ENCODE assay signal across 16 cellular contexts in the genomic region with DNA sequence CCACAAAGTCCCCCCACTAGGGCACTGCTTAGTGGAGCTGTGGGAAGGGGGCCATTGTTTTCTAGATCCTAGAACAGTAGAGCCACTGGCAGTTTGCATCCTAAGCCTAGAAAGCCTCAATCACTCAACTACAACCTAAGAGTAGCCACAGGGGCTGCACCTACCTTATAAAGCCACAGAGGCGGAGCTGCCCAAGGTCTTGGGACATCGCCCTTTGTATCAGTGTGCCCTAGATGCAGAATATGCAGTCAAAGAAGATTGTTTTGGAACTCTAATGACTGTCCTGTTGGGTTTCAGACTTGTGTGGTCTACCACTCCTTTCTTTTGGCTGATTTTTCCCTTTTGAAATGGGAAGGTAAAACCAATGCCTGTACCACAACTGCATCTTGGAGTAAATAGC. TPM values are rescaled to one million over a fixed set of nuclear protein-coding genes. Genes with fewer than 3 reads are reported as not detected.
DNase-seq lines count a peak whose midpoint lies in the region; ATAC-seq, FAIRE-seq and TF ChIP-seq lines count a peak whose summit lies in the region.
"Had no signal": no experiment of that assay in that cellular context is flagged by ENCODE, and none has a peak within 500 bp of the region (broad histone marks: within the 10 kb centered on the region; RNA-seq: fewer than 3 reads in every experiment).

No MANE protein-coding gene starts in this region.

- no peaks in the 10 kb centered on the region for H3K27me3 Mint-ChIP-seq in WTC11 (ENCODE audit: low read depth)
- H3K27me3 Mint-ChIP-seq in stimulated activated naive CD8-positive, alpha-beta T cell treated with anti-CD3 and anti-CD28 coated beads, Interleukin-15, amount 100 ng/mL, for 72 hours: no peaks in the 10 kb centered on the region
- H3K27me3 Mint-ChIP-seq in CD8-positive, alpha-beta T cell (ENCODE audit: low read depth): no peaks in the 10 kb centered on the region
- H3K27me3 Mint-ChIP-seq: CD8-positive, alpha-beta memory T cell had no signal

- peak overlapping the region; percentile 23; the same call in 1 of the 2 replicates for H3K4me2 ChIP-seq in HepG2 (ENCODE audit: low read depth, low read length)

- no TSS peak for BruUV-seq in HepG2 (replicated peaks; lab: Mats Ljungman, UMichigan)

- in situ Hi-C loops in HepG2 (cut with HindIII; ENCODE audit: extremely low pct_ligation_motif_present, low pct_unique_long_range_greater_than_20kb): no loop called here

- peaks cover 8% of the 10 kb centered on the region for H3K9me3 Mint-ChIP-seq in WTC11
- peaks cover 5 to 7% of the 10 kb centered on the region in 2 donors for H3K9me3 Mint-ChIP-seq in stimulated activated naive CD8-positive, alpha-beta T cell treated with anti-CD3 and anti-CD28 coated beads, Interleukin-15, amount 100 ng/mL, for 72 hours
- no peaks in the 10 kb centered on the region for H3K9me3 Mint-ChIP-seq in CD8-positive, alpha-beta T cell
- H3K9me3 Mint-ChIP-seq: CD8-positive, alpha-beta memory T cell had no signal

- TF ChIP-seq EP300 in HepG2 (IDR thresholded peaks at IDR 0.05; ENCODE audit: low read depth in 2 of 2, low read length in 2 of 2) (no peak), HepG2 (CRISPR knock-in tag; IDR thresholded peaks at IDR 0.05; ENCODE audit: borderline replicate concordance) (no peak)

- TF ChIP-seq POLR2A in HepG2 (IDR thresholded peaks at IDR 0.05; ENCODE audit: insufficient read depth in 1 of 2, low read depth in 2 of 2, low read length in 2 of 2): no peak
- TF ChIP-seq POLR2A in right lobe of liver (IDR thresholded peaks at IDR 0.05): no peak

- H3K4me3 ChIP-seq in HepG2 (replicated peaks in 1 of 3; ENCODE audit: insufficient read depth in 1 of 3, low read depth in 2 of 3, low read length in 3 of 3): no peak overlapping the region
- no peak overlapping the region for H3K4me3 ChIP-seq in right lobe of liver
- H3K4me3 ChIP-seq in lower lobe of right lung: no peak overlapping the region
- H3K4me3 ChIP-seq in CD8-positive, alpha-beta T cell (ENCODE audit: low read depth, low read length): no peak overlapping the region

- no peak for FAIRE-seq in HepG2 (lab: Jason Lieb, UNC)
- FAIRE-seq: GM19239, H54 had no signal

- H3K9ac ChIP-seq in HepG2 (ENCODE audit: insufficient read depth, low read depth, low read length): no peak overlapping the region

- CTCF ChIA-PET in HepG2 (lab: Yijun Ruan, JAX; ENCODE audit: low intra/inter-chr PET ratio, low total read pairs): no interaction called here
- CTCF ChIA-PET in WTC11 (lab: Charles Lee): no interaction called here
- CTCF ChIA-PET in CD8-positive, alpha-beta T cell (lab: Charles Lee): no interaction called here

- peak; percentile 22 for ATAC-seq in HepG2
- ATAC-seq in right lobe of liver: no peak
- peak; percentile 16 for ATAC-seq in WTC11
- ATAC-seq in lower lobe of right lung: peak; percentile 22 to 32
- ATAC-seq in stimulated activated naive CD8-positive, alpha-beta T cell treated with anti-CD3 and anti-CD28 coated beads, Interleukin-15, amount 100 ng/mL, for 72 hours: peak; percentile 57
- no peak for ATAC-seq in GM18502 (IDR thresholded peaks at IDR 0.05; ENCODE audit: poor library complexity, unreplicated experiment)
- ATAC-seq in CD8-positive, alpha-beta T cell: no peak

- no peak overlapping the region for H3K4me3 Mint-ChIP-seq in WTC11
- H3K4me3 Mint-ChIP-seq in stimulated activated naive CD8-positive, alpha-beta T cell treated with anti-CD3 and anti-CD28 coated beads, Interleukin-15, amount 100 ng/mL, for 72 hours: no peak overlapping the region
- H3K4me3 Mint-ChIP-seq in CD8-positive, alpha-beta T cell: no peak overlapping the region
- H3K4me3 Mint-ChIP-seq: CD14-positive monocyte had no signal

- DNase-seq in HepG2 (ENCODE audit: low spot score): no peak
- DNase-seq in right lobe of liver: no peak
- DNase-seq in WTC11 (ENCODE audit: low spot score): no peak
- no peak for DNase-seq in lower lobe of right lung
- DNase-seq in stimulated activated naive CD8-positive, alpha-beta T cell treated with anti-CD3 and anti-CD28 coated beads, Interleukin-15, amount 100 ng/mL, for 72 hours: no peak
- DNase-seq in CD8-positive, alpha-beta T cell: no peak
- no peak for DNase-seq in foreskin melanocyte
- DNase-seq: CD8-positive, alpha-beta memory T cell; GF-D8 had no signal

- intact Hi-C loops in HepG2 (cut with micrococcal nuclease; ENCODE audit: unreplicated experiment) (loop anchor here (2.0 to 10.0 kb wide), 4 partner anchors 16 to 294 kb away; a partner anchor contains a TSS), right lobe of liver (cut with DNase I) (no loop called here), lower lobe of right lung (cut with DNase I) (no loop called here)
- intact Hi-C loops in CD8-positive, alpha-beta T cell (cut with DNase I, micrococcal nuclease): no loop called here

- H3K9me3 ChIP-seq in HepG2 (ENCODE audit: low read length): no peaks in the 10 kb centered on the region
- H3K9me3 ChIP-seq in right lobe of liver: no peaks in the 10 kb centered on the region
- no peaks in the 10 kb centered on the region for H3K9me3 ChIP-seq in lower lobe of right lung
- H3K9me3 ChIP-seq in CD8-positive, alpha-beta T cell (ENCODE audit: low read length): no peaks in the 10 kb centered on the region
- H3K9me3 ChIP-seq: Caco-2 had no signal

- H3K27ac Mint-ChIP-seq in WTC11: no peak overlapping the region
- no peak overlapping the region for H3K27ac Mint-ChIP-seq in stimulated activated naive CD8-positive, alpha-beta T cell treated with anti-CD3 and anti-CD28 coated beads, Interleukin-15, amount 100 ng/mL, for 72 hours
- H3K27ac Mint-ChIP-seq in CD8-positive, alpha-beta T cell: no peak overlapping the region

- H3K27me3 ChIP-seq in HepG2 (ENCODE audit: control insufficient read depth in 1 of 2, insufficient read depth in 2 of 2, low read length in 2 of 2) (no peaks in the 10 kb centered on the region), right lobe of liver (no peaks in the 10 kb centered on the region), lower lobe of right lung (ENCODE audit: low read depth) (no peaks in the 10 kb centered on the region)
- no peaks in the 10 kb centered on the region for H3K27me3 ChIP-seq in CD8-positive, alpha-beta T cell (ENCODE audit: insufficient read depth, low read length)

- peaks cover 73% of the 10 kb centered on the region for H3K4me1 ChIP-seq in HepG2 (ENCODE audit: insufficient read depth, low read length)
- H3K4me1 ChIP-seq in right lobe of liver: peaks cover 0 to 10% (median 2%) of the 10 kb centered on the region in 4 donors
- peaks cover 5% of the 10 kb centered on the region for H3K4me1 ChIP-seq in lower lobe of right lung
- peaks cover 4% of the 10 kb centered on the region for H3K4me1 ChIP-seq in CD8-positive, alpha-beta T cell (ENCODE audit: insufficient read depth, low read length)

- peaks cover 3% of the 10 kb centered on the region for H4K20me1 ChIP-seq in HepG2 (ENCODE audit: insufficient read depth, low read length)

- no peak for TF ChIP-seq RAD21 in HepG2 (CRISPR knock-in tag; IDR thresholded peaks at IDR 0.05)

- H3K4me1 Mint-ChIP-seq in WTC11: peaks cover 29% of the 10 kb centered on the region
- peaks cover 31% of the 10 kb centered on the region for H3K4me1 Mint-ChIP-seq in stimulated activated naive CD8-positive, alpha-beta T cell treated with anti-CD3 and anti-CD28 coated beads, Interleukin-15, amount 100 ng/mL, for 72 hours
- peaks cover 61% of the 10 kb centered on the region for H3K4me1 Mint-ChIP-seq in CD8-positive, alpha-beta T cell (ENCODE audit: low read depth)
- H3K4me1 Mint-ChIP-seq: CD14-positive monocyte had no signal

- H3K27ac ChIP-seq in HepG2 (ENCODE audit: extremely low read length, insufficient read depth, low read length) (peak overlapping the region; percentile 56), right lobe of liver (no peak overlapping the region), lower lobe of right lung (no peak overlapping the region)
- no peak overlapping the region for H3K27ac ChIP-seq in CD8-positive, alpha-beta T cell (ENCODE audit: low read depth, low read length)
- H3K27ac ChIP-seq: 22Rv1, HL-60 had no signal

- H2AFZ ChIP-seq in HepG2 (ENCODE audit: low read length): no peak overlapping the region

- H3K36me3 Mint-ChIP-seq in WTC11: peaks cover 4% of the 10 kb centered on the region
- peaks cover 57% of the 10 kb centered on the region for H3K36me3 Mint-ChIP-seq in CD8-positive, alpha-beta T cell

- peaks cover 23% of the 10 kb centered on the region for H3K79me2 ChIP-seq in HepG2 (ENCODE audit: insufficient read depth, low read length)

- WGBS in HepG2 (ENCODE audit: low lambda C conversion rate): 100% methylated on average over 2 of the region's 2 CpGs
- WGBS in right lobe of liver (ENCODE audit: insufficient coverage, low coverage, low lambda C conversion rate, missing lambda C conversion rate): 100% methylated on average over 1 of the region's 2 CpGs

- POLR2A ChIA-PET in HepG2 (lab: Yijun Ruan, JAX): no interaction called here
- POLR2A ChIA-PET in WTC11 (lab: Charles Lee): no interaction called here
- POLR2A ChIA-PET in CD8-positive, alpha-beta T cell (lab: Charles Lee): no interaction called here

- H3K36me3 ChIP-seq in HepG2 (replicated peaks in 1 of 2; ENCODE audit: control insufficient read depth in 1 of 2, insufficient read depth in 2 of 2, low read length in 2 of 2) (peaks cover 0 to 3% of the 10 kb centered on the region in 2 experiments; a peak in 2 of 5 replicates), right lobe of liver (no peaks in the 10 kb centered on the region), lower lobe of right lung (no peaks in the 10 kb centered on the region)
- no peaks in the 10 kb centered on the region for H3K36me3 ChIP-seq in CD8-positive, alpha-beta T cell (ENCODE audit: insufficient read depth, low read length)

- TF ChIP-seq CTCF in HepG2 (CRISPR knock-in tag; IDR thresholded peaks at IDR 0.05) (no peak), right lobe of liver (IDR thresholded peaks at IDR 0.05) (no peak), WTC11 (IDR thresholded peaks at IDR 0.05) (no peak), lower lobe of right lung (IDR thresholded peaks at IDR 0.05) (no peak)
- TF ChIP-seq CTCF in CD8-positive, alpha-beta T cell (IDR thresholded peaks at IDR 0.05): no peak

RNA-seq across cellular contexts. Expression of a gene that starts 59.5 kb away (rescaled TPM):
- total RNA-seq in HepG2 (2016; rRNA removed; fragmentation: Illumina TruSeq; extraction: Trizol) (46.5 and 60.2 TPM in 2 replicates), right lobe of liver (10 to 100 TPM; 10.4 to 23.9 (median 17.6) TPM), WTC11 (2021) (29.6 to 31.7 TPM (median 31.3 TPM) in 3 replicates), lower lobe of right lung (34.5 TPM)
- total RNA-seq in HepG2 (2016; cell fraction: cytosol; rRNA removed; fragmentation: Illumina TruSeq; extraction: Trizol; ENCODE audit: low read depth): 8.5 and 11.5 TPM in 2 replicates
- 52.7 and 57.3 TPM in 2 replicates for total RNA-seq in HepG2 (2016; cell fraction: insoluble cytoplasmic fraction; rRNA removed; fragmentation: Illumina TruSeq; extraction: Trizol)
- 14.5 and 16.1 TPM in 2 replicates for total RNA-seq in HepG2 (2016; cell fraction: membrane; rRNA removed; fragmentation: Illumina TruSeq; extraction: Trizol)
- 81.0 and 90.0 TPM in 2 replicates for total RNA-seq in HepG2 (2016; cell fraction: nucleus; rRNA removed; fragmentation: Illumina TruSeq; extraction: Trizol)
- polyA plus RNA-seq in HepG2 (2011; rRNA removed): 12.1 and 12.6 TPM in 2 replicates
- 3.3 and 7.0 TPM in 2 replicates for polyA plus RNA-seq in HepG2 (2011; cell fraction: cytosol; rRNA removed)
- polyA plus RNA-seq in HepG2 (2011; cell fraction: nucleus; rRNA removed): 11.9 and 12.3 TPM in 2 replicates
- polyA plus RNA-seq in HepG2 (2012): 30.7 and 30.9 TPM in 2 replicates
- 0.71 and 1.0 TPM in 2 replicates for polyA plus RNA-seq in HepG2 (2016; cell fraction: cytosol; fragmentation: Illumina TruSeq; extraction: Trizol; ENCODE audit: low read depth)
- 25.8 and 28.7 TPM in 2 replicates for polyA plus RNA-seq in HepG2 (2016; cell fraction: insoluble cytoplasmic fraction; fragmentation: Illumina TruSeq; extraction: Trizol; ENCODE audit: low read depth)
- polyA plus RNA-seq in HepG2 (2016; cell fraction: membrane; fragmentation: Illumina TruSeq; extraction: Trizol; ENCODE audit: low read depth): 3.3 and 4.5 TPM in 2 replicates
- 61.4 and 62.9 TPM in 2 replicates for polyA plus RNA-seq in HepG2 (2016; cell fraction: nucleus; fragmentation: Illumina TruSeq; extraction: Trizol; ENCODE audit: insufficient read depth, low read depth)
- 8.3 and 27.4 TPM in 2 replicates for polyA minus RNA-seq in HepG2 (2011; rRNA and poly(A)+ RNA removed; ENCODE audit: low replicate concordance)
- 22.0 and 22.2 TPM in 2 replicates for polyA minus RNA-seq in HepG2 (2011; cell fraction: cytosol; rRNA and poly(A)+ RNA removed)
- polyA minus RNA-seq in HepG2 (2011; cell fraction: nucleus; rRNA and poly(A)+ RNA removed): 95.1 and 96.8 TPM in 2 replicates
- 10 to 100 TPM; 90.5 to 95.5 TPM for total RNA-seq in CD8-positive, alpha-beta T cell

Comparison
In these comparisons a context has a peak if more than half of its experiments do, and no peak if none do; other contexts are left out.
1. ATAC-seq: peak in HepG2 (single experiment), WTC11 (single experiment), lower lobe of right lung (2 of 2) and stimulated activated naive CD8-positive, alpha-beta T cell treated with anti-CD3 and anti-CD28 coated beads, Interleukin-15, amount 100 ng/mL, for 72 hours (single experiment); none in right lobe of liver (0 of 4), GM18502 (single experiment) and CD8-positive, alpha-beta T cell (single experiment).